ENCODE assay signal across 16 cellular contexts in genomic region chr14:96238676-96239075, GRCh38. TPM values are rescaled to one million over a fixed set of nuclear protein-coding genes. Genes with fewer than 3 reads are reported as not detected.
DNase-seq lines count a peak whose midpoint lies in the region; ATAC-seq and TF ChIP-seq lines count a peak whose summit lies in the region.
"Had no signal": no experiment of that assay in that cellular context is flagged by ENCODE, and none has a peak within 500 bp of the region (broad histone marks: within the 10 kb centered on the region; RNA-seq: fewer than 3 reads in every experiment).

No MANE protein-coding gene starts in this region.

- dilution Hi-C loops in IMR-90 (cut with HindIII; ENCODE audit: low sequenced_read_pairs, unreplicated experiment), result no loop called here

- DNase-seq in IMR-90 (no peak), glutamatergic neuron (no peak), neuronal stem cell (ENCODE audit: low spot score) (no peak), superior temporal gyrus (ENCODE audit: extremely low spot score) (no peak), psoas muscle (no peak)
- DNase-seq: BE2C; CD4-positive, alpha-beta memory T cell; DMS153; DMS79 treated with DMSO at 0.1 percent for 48 hours; GF-D8 had no signal

- intact Hi-C loops in IMR-90 (cut with micrococcal nuclease) (no loop called here), psoas muscle (cut with DNase I) (no loop called here)

- no TSS peak for BruUV-seq in IMR-90 (replicated peaks; lab: Mats Ljungman, UMichigan)

- POLR2A ChIA-PET in IMR-90 (lab: Charles Lee; ENCODE audit: unreplicated experiment), result no interaction called here

- H3K9me3 ChIP-seq in IMR-90 (ENCODE audit: control insufficient read depth, insufficient read depth, low read length) (no peaks in the 10 kb centered on the region), neuronal stem cell (replicated peaks in 1 of 2; ENCODE audit: control insufficient read depth in 2 of 2, insufficient read depth in 1 of 2, low read depth in 1 of 2, low read length in 2 of 2) (no peaks in the 10 kb centered on the region), psoas muscle (no peaks in the 10 kb centered on the region)
- H3K9me3 ChIP-seq: BE2C, HAP-1 had no signal

- peak overlapping the region; percentile 33 for H3K27ac Mint-ChIP-seq in glutamatergic neuron (ENCODE audit: unreplicated experiment)
- H3K27ac Mint-ChIP-seq: CD4-positive, alpha-beta memory T cell; GM23338 had no signal

- H3K4me1 ChIP-seq in IMR-90 (ENCODE audit: control insufficient read depth, insufficient read depth, low read length) (peaks cover 9% of the 10 kb centered on the region), neuronal stem cell (ENCODE audit: control insufficient read depth in 2 of 2, insufficient read depth in 1 of 2, low read depth in 1 of 2, low read length in 2 of 2) (no peaks in the 10 kb centered on the region), psoas muscle (no peaks in the 10 kb centered on the region)
- H3K4me1 ChIP-seq: HAP-1 had no signal

- H3K36me3 ChIP-seq in IMR-90 (ENCODE audit: control insufficient read depth, insufficient read depth, low read length) (peaks cover 93% of the 10 kb centered on the region), neuronal stem cell (replicated peaks in 1 of 2; ENCODE audit: control insufficient read depth in 2 of 2, insufficient read depth in 2 of 2, low read length in 2 of 2) (no peaks in the 10 kb centered on the region), psoas muscle (ENCODE audit: insufficient read depth in 1 of 2, low read depth in 1 of 2) (no peaks in the 10 kb centered on the region)
- H3K36me3 ChIP-seq: BE2C, HAP-1 had no signal

- no peak overlapping the region for H4K5ac ChIP-seq in IMR-90 (ENCODE audit: low read depth, low read length)

- no peak overlapping the region for H3K4me3 Mint-ChIP-seq in glutamatergic neuron (ENCODE audit: unreplicated experiment)
- H3K4me3 Mint-ChIP-seq: CD4-positive, alpha-beta memory T cell; GM23338 had no signal

- H3K9me3 Mint-ChIP-seq in glutamatergic neuron (ENCODE audit: unreplicated experiment), result peaks cover 4% of the 10 kb centered on the region

- H2AK9ac ChIP-seq in IMR-90 (replicated peaks; ENCODE audit: low read depth, low read length, poor library complexity), result peak overlapping the region; percentile 42

- H2BK120ac ChIP-seq in IMR-90 (ENCODE audit: low read depth, low read length), result no peak overlapping the region
- no peak overlapping the region for H2BK120ac ChIP-seq in neuronal stem cell (ENCODE audit: low read depth, low read length)

- H3K27me3 ChIP-seq in IMR-90 (ENCODE audit: control insufficient read depth, insufficient read depth, low read length), result no peaks in the 10 kb centered on the region
- no peaks in the 10 kb centered on the region for H3K27me3 ChIP-seq in neuronal stem cell (ENCODE audit: control insufficient read depth in 3 of 3, insufficient read depth in 3 of 3, low read depth in 1 of 3, low read length in 3 of 3)
- H3K27me3 ChIP-seq in psoas muscle (ENCODE audit: insufficient read depth in 3 of 3, low read length in 2 of 3), result peaks cover 0 to 7% (median 1%) of the 10 kb centered on the region in 3 donors
- H3K27me3 ChIP-seq: BE2C had no signal

- H3K9ac ChIP-seq in IMR-90 (ENCODE audit: low read depth, low read length) (no peak overlapping the region), neuronal stem cell (ENCODE audit: low read depth, low read length, poor library complexity) (no peak overlapping the region)

- in situ Hi-C loops in IMR-90 (cut with MboI; ENCODE audit: low sequenced_read_pairs), result no loop called here

- H3K56ac ChIP-seq in IMR-90 (ENCODE audit: extremely low read depth, insufficient read depth, low read length), result no peak overlapping the region

- H3K9me1 ChIP-seq in IMR-90 (ENCODE audit: insufficient read depth, low read length), result peaks cover 22% of the 10 kb centered on the region

- H3K27me3 Mint-ChIP-seq in glutamatergic neuron (ENCODE audit: unreplicated experiment), result peaks cover 8% of the 10 kb centered on the region

- no peak for TF ChIP-seq RAD21 in IMR-90 (IDR thresholded peaks at IDR 0.05; ENCODE audit: low read length)

- ATAC-seq in IMR-90 (ENCODE audit: low read depth), result no peak
- ATAC-seq in HG03520 (IDR thresholded peaks at IDR 0.05; ENCODE audit: unreplicated experiment), result no peak
- ATAC-seq in GM21825 (IDR thresholded peaks at IDR 0.05; ENCODE audit: unreplicated experiment), result no peak
- no peak for ATAC-seq in psoas muscle
- ATAC-seq: GM23338, HepG2 had no signal

- peaks cover 5% of the 10 kb centered on the region for H3K36me3 Mint-ChIP-seq in glutamatergic neuron (ENCODE audit: unreplicated experiment)
- H3K36me3 Mint-ChIP-seq: CD4-positive, alpha-beta memory T cell had no signal

- H2AFZ ChIP-seq in IMR-90 (replicated peaks; ENCODE audit: low read length, poor library complexity) (no peak overlapping the region), neuronal stem cell (ENCODE audit: low read length) (no peak overlapping the region)
- H2AFZ ChIP-seq: GM23338 had no signal

- no peak overlapping the region for H3K4me2 ChIP-seq in IMR-90 (ENCODE audit: low read depth, low read length)
- no peak overlapping the region for H3K4me2 ChIP-seq in neuronal stem cell (ENCODE audit: insufficient read depth, low read length, poor library complexity, severe bottlenecking)
- H3K4me2 ChIP-seq: GM23338 had no signal

- H3K23ac ChIP-seq in IMR-90 (ENCODE audit: low read depth, low read length), result peak overlapping the region; percentile 35; the same call in 1 of the 2 replicates
- no peak overlapping the region for H3K23ac ChIP-seq in neuronal stem cell (ENCODE audit: low read depth, low read length, poor library complexity)

- no peak for TF ChIP-seq POLR2A in IMR-90 (IDR thresholded peaks at IDR 0.05; ENCODE audit: low read depth, low read length)

- no peak overlapping the region for H2BK5ac ChIP-seq in IMR-90 (ENCODE audit: low read depth, low read length, poor library complexity, severe bottlenecking)
- no peak overlapping the region for H2BK5ac ChIP-seq in neuronal stem cell (ENCODE audit: low read length)

- CTCF ChIA-PET in IMR-90 (lab: Yijun Ruan, JAX), result no interaction called here

- H3K4me1 Mint-ChIP-seq in glutamatergic neuron (ENCODE audit: low read depth, unreplicated experiment), result peaks cover under 1% of the 10 kb centered on the region
- H3K4me1 Mint-ChIP-seq: CD4-positive, alpha-beta memory T cell had no signal

- H3K79me1 ChIP-seq in IMR-90 (ENCODE audit: low read depth in 1 of 2, low read length in 2 of 2), result peaks cover 44 to 80% of the 10 kb centered on the region in 2 experiments
- H3K79me1 ChIP-seq in neuronal stem cell (ENCODE audit: low read depth, low read length), result no peaks in the 10 kb centered on the region

- H2AK5ac ChIP-seq in IMR-90 (ENCODE audit: low read depth, low read length) (no peak overlapping the region), neuronal stem cell (ENCODE audit: low read depth, low read length) (no peak overlapping the region)

- no peak for TF ChIP-seq CTCF in IMR-90 (conservative IDR thresholded peaks at IDR 0.05; ENCODE audit: low read depth, low read length)
- no peak for TF ChIP-seq CTCF in glutamatergic neuron (IDR thresholded peaks at IDR 0.05; ENCODE audit: partially characterized antibody, unreplicated experiment)
- TF ChIP-seq CTCF in psoas muscle (IDR thresholded peaks at IDR 0.05), result no peak

- no peak overlapping the region for H2BK15ac ChIP-seq in IMR-90 (ENCODE audit: low read depth, low read length)
- H2BK15ac ChIP-seq in neuronal stem cell (ENCODE audit: low read length), result no peak overlapping the region

- H3K4ac ChIP-seq in IMR-90 (ENCODE audit: low read depth, low read length) (no peak overlapping the region), neuronal stem cell (ENCODE audit: low read length) (no peak overlapping the region)

- H4K91ac ChIP-seq in IMR-90 (ENCODE audit: insufficient read depth, low read depth, low read length) (no peak overlapping the region), neuronal stem cell (ENCODE audit: low read depth, low read length, poor library complexity) (no peak overlapping the region)

- H3K27ac ChIP-seq in IMR-90 (ENCODE audit: insufficient read depth, low read length), result no peak overlapping the region
- H3K27ac ChIP-seq in neuronal stem cell (replicated peaks; ENCODE audit: low read length), result no peak overlapping the region
- no peak overlapping the region for H3K27ac ChIP-seq in psoas muscle
- H3K27ac ChIP-seq: C4-2B had no signal

- H3K14ac ChIP-seq in IMR-90 (replicated peaks; ENCODE audit: low read depth, low read length) (no peak overlapping the region), neuronal stem cell (ENCODE audit: low read length) (no peak overlapping the region)

- H4K8ac ChIP-seq in IMR-90 (ENCODE audit: low read depth in 2 of 2, low read length in 2 of 2) (no peak overlapping the region), neuronal stem cell (ENCODE audit: low read depth, low read length) (no peak overlapping the region)

- H2BK20ac ChIP-seq in IMR-90 (ENCODE audit: low read depth, low read length), result no peak overlapping the region

- H3K18ac ChIP-seq in IMR-90 (ENCODE audit: low read depth, low read length) (no peak overlapping the region), neuronal stem cell (ENCODE audit: low read length) (peak overlapping the region; percentile 33)

- peaks cover 9% of the 10 kb centered on the region for H4K20me1 ChIP-seq in IMR-90 (ENCODE audit: insufficient read depth, low read length)

- 100% methylated on average over 1 of the region's 4 CpGs; no CpG with 5 or more reads in 1 of the 2 experiments for WGBS in IMR-90 (ENCODE audit: extremely low coverage in 2 of 2, insufficient read length in 1 of 2), 2 experiments
- no CpG with 5 or more reads among the region's 4 CpGs for WGBS in neuronal stem cell (ENCODE audit: extremely low coverage in 2 of 2, insufficient read length in 2 of 2, insufficient replicate concordance in 1 of 2), 2 donors
- WGBS in psoas muscle, 3 donors, result 69 to 83% (median 75%) methylated on average over 4 of the region's 4 CpGs

- H3K4me3 ChIP-seq in IMR-90 (ENCODE audit: insufficient read depth, low read depth, low read length) (no peak overlapping the region), neuronal stem cell (ENCODE audit: low read length in 2 of 2) (no peak overlapping the region), psoas muscle (no peak overlapping the region)
- H3K4me3 ChIP-seq: GM23338, HAP-1 had no signal

- no peak overlapping the region for H2BK12ac ChIP-seq in neuronal stem cell (ENCODE audit: low read length)

RNA-seq across cellular contexts. Expression of gene BDKRB1, which starts 17.3 kb away (rescaled TPM):
- total RNA-seq in IMR-90 (2012; rRNA removed), result 51.4 and 56.5 TPM in 2 replicates
- 130 and 142 TPM in 2 replicates for polyA plus RNA-seq in IMR-90 (2012; rRNA removed)
- polyA plus RNA-seq in IMR-90 (2012; cell fraction: cytosol; rRNA removed), result 48.1 and 276 TPM in 2 replicates
- polyA plus RNA-seq in IMR-90 (2012; cell fraction: nucleus; rRNA removed; ENCODE audit: low replicate concordance), result 226 and 290 TPM in 2 replicates
- not detected for total RNA-seq in glutamatergic neuron (ENCODE audit: unreplicated experiment)
- 0.06 TPM for polyA plus RNA-seq in neuronal stem cell (2013, experiment 1 of 2)
- polyA plus RNA-seq in neuronal stem cell (2013, experiment 2 of 2), result 0.10 TPM
- under 1 TPM in 1 of 4 donors, not detected in 3; 0.75 TPM for total RNA-seq in psoas muscle
- polyA plus RNA-seq in psoas muscle, result under 1 TPM in 2 of 3 donors, not detected in 1; 0.06 to 0.13 TPM
- total RNA-seq: CD4-positive, alpha-beta memory T cell; GM23338; HepG2 had no signal
- polyA plus RNA-seq: CD4-positive, alpha-beta memory T cell; GM23338 had no signal

RNA-seq across cellular contexts. Expression of gene BDKRB2, which starts 34.0 kb away (rescaled TPM):
- total RNA-seq in IMR-90 (2012; rRNA removed) (60.5 and 73.1 TPM in 2 replicates), glutamatergic neuron (ENCODE audit: unreplicated experiment) (3.8 TPM), psoas muscle (under 1 TPM; 0.11 to 0.56 (median 0.39) TPM)
- polyA plus RNA-seq in IMR-90 (2012; rRNA removed) (52.1 and 60.9 TPM in 2 replicates), psoas muscle (under 1 TPM; 0.21 to 0.49 (median 0.35) TPM)
- 32.4 and 87.1 TPM in 2 replicates for polyA plus RNA-seq in IMR-90 (2012; cell fraction: cytosol; rRNA removed)
- 63.4 and 68.9 TPM in 2 replicates for polyA plus RNA-seq in IMR-90 (2012; cell fraction: nucleus; rRNA removed; ENCODE audit: low replicate concordance)
- 0.32 TPM for polyA plus RNA-seq in neuronal stem cell (2013, experiment 1 of 2)
- polyA plus RNA-seq in neuronal stem cell (2013, experiment 2 of 2), result 0.32 TPM
- total RNA-seq: CD4-positive, alpha-beta memory T cell; HepG2 had no signal
- polyA plus RNA-seq: CD4-positive, alpha-beta memory T cell had no signal

Comparison
In these comparisons a context has a peak if more than half of its experiments do, and no peak if none do; other contexts are left out.
1. RNA of gene BDKRB1, which starts 17.3 kb away (total RNA-seq): 51.4 to 56.5 TPM in IMR-90; not detected in glutamatergic neuron (single experiment) and 0.75 TPM in psoas muscle; every median in the first group is over 10 times any median in the second.
2. RNA of gene BDKRB2, which starts 34.0 kb away (total RNA-seq): 60.5 to 73.1 TPM in IMR-90; 3.8 TPM in glutamatergic neuron (single experiment) and 0.11 to 0.56 TPM in psoas muscle; every median in the first group is over 10 times any median in the second.